In genomic region chr10:21495002-21495685, GRCh38 we compare ENCODE assay signal across 8 cellular contexts. TPM values are rescaled to one million over a fixed set of nuclear protein-coding genes. Genes with fewer than 3 reads are reported as not detected.
DNase-seq lines count a peak whose midpoint lies in the region; ATAC-seq and TF ChIP-seq lines count a peak whose summit lies in the region.

No MANE protein-coding gene starts in this region.

- H3K4me3 Mint-ChIP-seq in stimulated activated naive CD8-positive, alpha-beta T cell treated with anti-CD3 and anti-CD28 coated beads, Interleukin-15, Interleukin-2, amounts not matched to agents 100 ng/mL and 50 ng/mL, for 24 hours = peak overlapping the region; percentile 86

- no peak overlapping the region for H3K27ac Mint-ChIP-seq in stimulated activated naive CD8-positive, alpha-beta T cell treated with anti-CD3 and anti-CD28 coated beads, Interleukin-15, Interleukin-2, amounts not matched to agents 100 ng/mL and 50 ng/mL, for 24 hours

- peak overlapping the region; percentile 74; the same call in 1 of the 2 replicates for H3K27ac ChIP-seq in VCaP
- H3K27ac ChIP-seq in skeletal muscle tissue (ENCODE audit: low read depth, low read length) = peak overlapping the region; percentile 18

- peaks cover 16 to 31% (median 19%) of the 10 kb centered on the region in 3 donors for H3K4me1 ChIP-seq in skeletal muscle tissue (ENCODE audit: control insufficient read depth in 3 of 3, insufficient read depth in 3 of 3, low read length in 3 of 3)

- ATAC-seq in stimulated activated naive CD8-positive, alpha-beta T cell treated with anti-CD3 and anti-CD28 coated beads, Interleukin-15, Interleukin-2, amounts not matched to agents 100 U/mL and 50 U/mL, for 24 hours = no peak
- peak in 1 of 2 donors; percentile 7 for ATAC-seq in left cardiac atrium

- peaks cover 4 to 37% (median 6%) of the 10 kb centered on the region in 3 donors for H3K27me3 ChIP-seq in skeletal muscle tissue (ENCODE audit: control insufficient read depth in 3 of 3, insufficient read depth in 3 of 3, low read length in 3 of 3)

- peaks cover 21% of the 10 kb centered on the region for H3K4me1 Mint-ChIP-seq in stimulated activated naive CD8-positive, alpha-beta T cell treated with anti-CD3 and anti-CD28 coated beads, Interleukin-15, Interleukin-2, amounts not matched to agents 100 ng/mL and 50 ng/mL, for 24 hours (ENCODE audit: low read depth)

- no peaks in the 10 kb centered on the region for H3K36me3 Mint-ChIP-seq in stimulated activated naive CD8-positive, alpha-beta T cell treated with anti-CD3 and anti-CD28 coated beads, Interleukin-15, Interleukin-2, amounts not matched to agents 100 ng/mL and 50 ng/mL, for 24 hours (ENCODE audit: low read depth)

- no peaks in the 10 kb centered on the region for H3K9me3 ChIP-seq in skeletal muscle tissue (ENCODE audit: control insufficient read depth in 3 of 3, low read length in 3 of 3)

- intact Hi-C loops in left cardiac atrium (cut with DNase I) = loop anchor here (2.0 to 10.0 kb wide), 7 partner anchors 37 to 470 kb away; partner anchors contain the start of gene MLLT10 (in 1 of the 2)

- no peak for TF ChIP-seq CTCF in VCaP (conservative IDR thresholded peaks at IDR 0.05)

- no peak for DNase-seq in stimulated activated naive CD8-positive, alpha-beta T cell treated with anti-CD3 and anti-CD28 coated beads, Interleukin-15, Interleukin-2, amounts not matched to agents 100 U/mL and 50 U/mL, for 24 hours
- DNase-seq in left cardiac atrium = peak; percentile 32
- DNase-seq in AG08395 (ENCODE audit: low spot score) = no peak
- no peak for DNase-seq in HK-2 (ENCODE audit: unreplicated experiment)
- DNase-seq in GM19238 (ENCODE audit: insufficient read length, low spot score) = no peak

- H3K9ac ChIP-seq in skeletal muscle tissue (ENCODE audit: low read depth in 1 of 3, low read length in 3 of 3) = peak overlapping the region; percentile 63 to 74 (median 72)

- peak overlapping the region; percentile 85 to 92 (median 90) for H3K4me3 ChIP-seq in skeletal muscle tissue (ENCODE audit: low read length in 3 of 3)

- no peaks in the 10 kb centered on the region for H3K9me3 Mint-ChIP-seq in stimulated activated naive CD8-positive, alpha-beta T cell treated with anti-CD3 and anti-CD28 coated beads, Interleukin-15, Interleukin-2, amounts not matched to agents 100 ng/mL and 50 ng/mL, for 24 hours

- H3K27me3 Mint-ChIP-seq in stimulated activated naive CD8-positive, alpha-beta T cell treated with anti-CD3 and anti-CD28 coated beads, Interleukin-15, Interleukin-2, amounts not matched to agents 100 ng/mL and 50 ng/mL, for 24 hours = peaks cover 66% of the 10 kb centered on the region

- no peaks in the 10 kb centered on the region for H3K36me3 ChIP-seq in skeletal muscle tissue (ENCODE audit: control insufficient read depth in 3 of 3, insufficient read depth in 3 of 3, low read length in 3 of 3)

RNA-seq across cellular contexts. Expression of gene SKIDA1, which starts 30.3 kb away (rescaled TPM):
- 1 to 10 TPM; 1.9 to 2.0 TPM for total RNA-seq in left cardiac atrium
- total RNA-seq in skeletal muscle tissue = 2.1 TPM

RNA-seq across cellular contexts. Expression of gene MLLT10, which starts 38.9 kb away (rescaled TPM):
- total RNA-seq in left cardiac atrium (10 to 100 TPM; 26.1 to 30.3 TPM), skeletal muscle tissue (43.3 TPM)
